8 cellular contexts compared by ENCODE assay signal in the genomic region with DNA sequence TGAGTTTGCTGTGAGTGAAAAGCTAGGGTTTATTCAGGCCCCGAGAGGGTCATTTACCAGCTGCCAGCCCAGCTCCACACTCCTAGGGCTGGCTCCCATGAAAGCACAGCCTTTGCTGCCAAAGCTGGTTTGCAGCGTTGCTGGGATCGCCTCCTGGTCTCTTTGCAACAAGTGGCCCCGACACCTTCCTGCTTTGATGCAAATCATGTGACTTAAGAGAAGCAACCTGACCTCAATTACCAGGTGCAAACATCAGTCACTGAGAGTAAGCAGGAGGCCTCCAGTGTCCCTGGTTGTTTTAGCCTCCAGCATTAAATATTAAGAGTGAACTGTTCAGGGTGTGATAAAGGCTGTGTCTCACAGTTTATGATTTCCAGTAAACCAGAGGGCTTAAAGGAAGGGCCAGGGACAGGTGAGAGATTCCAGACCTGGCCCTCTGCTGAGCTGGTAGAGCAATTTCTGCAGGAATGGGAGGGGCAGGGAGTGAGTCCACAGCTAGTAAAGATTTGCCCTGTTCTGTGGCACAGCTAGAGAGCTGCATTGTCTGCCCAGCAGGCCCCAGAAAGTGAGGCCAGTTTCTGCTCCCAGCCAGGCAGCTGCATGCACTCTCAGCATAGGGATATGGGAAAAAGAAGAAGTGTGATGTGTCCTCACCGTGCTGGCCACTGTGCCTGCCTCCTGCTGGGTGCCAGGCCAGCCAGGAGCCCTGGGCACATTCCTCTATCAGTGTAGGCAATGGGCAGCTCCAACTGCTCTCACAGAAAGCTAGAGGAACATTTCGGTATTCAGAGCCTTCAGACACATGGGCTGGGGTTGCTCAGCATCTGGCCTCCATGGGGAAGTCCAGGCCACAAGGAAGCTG. TPM values are rescaled to one million over a fixed set of nuclear protein-coding genes. Genes with fewer than 3 reads are reported as not detected.
DNase-seq lines count a peak whose midpoint lies in the region; ATAC-seq and TF ChIP-seq lines count a peak whose summit lies in the region.

No MANE protein-coding gene starts in this region.

- POLR2A ChIA-PET in CD8-positive, alpha-beta T cell (lab: Charles Lee), result interaction anchor here (0.8 to 11.1 kb wide), 13 partner anchors 10 to 73 kb away, joined by 3 to 136 read pairs (median 14); partner anchors contain the start of gene IRF1

- H3K27me3 Mint-ChIP-seq in CD8-positive, alpha-beta T cell (ENCODE audit: low read depth), result no peaks in the 10 kb centered on the region
- H3K27me3 Mint-ChIP-seq in IgD-negative memory B cell, result no peaks in the 10 kb centered on the region

- intact Hi-C loops in CD8-positive, alpha-beta T cell (cut with DNase I, micrococcal nuclease), result loop anchor here (1.0 to 5.0 kb wide), 4 partner anchors 17 to 325 kb away; no protein-coding TSS in a partner anchor
- intact Hi-C loops in right lobe of liver (cut with DNase I) (loop anchor here (10.0 kb wide), 1 partner anchor 57 kb away; no protein-coding TSS in a partner anchor), testis (cut with DNase I; ENCODE audit: low total_unique reads) (no loop called here)

- peak overlapping the region; percentile 71 for H3K4me3 Mint-ChIP-seq in CD8-positive, alpha-beta T cell
- peak overlapping the region; percentile 32 to 85 (median 76) for H3K4me3 Mint-ChIP-seq in IgD-negative memory B cell

- H3K27ac Mint-ChIP-seq in CD8-positive, alpha-beta T cell, result peak overlapping the region; percentile 97
- peak overlapping the region; percentile 90 to 96 (median 95) for H3K27ac Mint-ChIP-seq in IgD-negative memory B cell

- peak overlapping the region; percentile 17 for H3K4me3 ChIP-seq in CD8-positive, alpha-beta T cell (ENCODE audit: low read depth, low read length)
- no peak overlapping the region for H3K4me3 ChIP-seq in right lobe of liver
- H3K4me3 ChIP-seq in testis, result no peak overlapping the region

- peak; percentile 47 to 78 (median 63) for DNase-seq in CD8-positive, alpha-beta T cell
- DNase-seq in SKM-1 treated with dmso at 0.1 percent for 144 hours (lab: John Stamatoyannopoulos, UW; ENCODE audit: unreplicated experiment) (peak; percentile 51), right lobe of liver (peak; percentile 59 to 71 (median 65)), substantia nigra (lab: John Stamatoyannopoulos, UW) (peak in 11 of 49 donors; percentile 7 to 47 (median 27)), testis (no peak), DMS114 treated with DMSO at 0.1 percent for 48 hours (lab: John Stamatoyannopoulos, UW; ENCODE audit: unreplicated experiment) (no peak)

- TF ChIP-seq POLR2A in right lobe of liver (IDR thresholded peaks at IDR 0.05) (peak; percentile 56), testis (IDR thresholded peaks at IDR 0.05) (no peak)

- TF ChIP-seq CTCF in CD8-positive, alpha-beta T cell (IDR thresholded peaks at IDR 0.05), result no peak
- TF ChIP-seq CTCF in right lobe of liver (IDR thresholded peaks at IDR 0.05) (no peak), testis (IDR thresholded peaks at IDR 0.05) (no peak)

- peak overlapping the region; percentile 77 for H3K27ac ChIP-seq in CD8-positive, alpha-beta T cell (ENCODE audit: low read depth, low read length)
- H3K27ac ChIP-seq in adipose tissue (ENCODE audit: low read depth, low read length) (peak overlapping the region; percentile 25), right lobe of liver (peak overlapping the region; percentile 67 to 79 (median 78)), substantia nigra (ENCODE audit: low read depth, low read length, poor library complexity, severe bottlenecking) (peak overlapping the region; percentile 23), testis (no peak overlapping the region)

- H3K36me3 Mint-ChIP-seq in CD8-positive, alpha-beta T cell, result peaks cover 48% of the 10 kb centered on the region
- peaks cover 2% of the 10 kb centered on the region for H3K36me3 Mint-ChIP-seq in IgD-negative memory B cell

- H3K4me1 Mint-ChIP-seq in CD8-positive, alpha-beta T cell (ENCODE audit: low read depth), result peaks cover 100% of the 10 kb centered on the region
- peaks cover 76 to 97% (median 90%) of the 10 kb centered on the region in 3 donors for H3K4me1 Mint-ChIP-seq in IgD-negative memory B cell

- H3K4me1 ChIP-seq in CD8-positive, alpha-beta T cell (ENCODE audit: insufficient read depth, low read length), result peaks cover 100% of the 10 kb centered on the region
- H3K4me1 ChIP-seq in right lobe of liver, result peaks cover 0 to 61% (median 30%) of the 10 kb centered on the region in 4 donors
- H3K4me1 ChIP-seq in testis, result peaks cover 38% of the 10 kb centered on the region

- H3K27me3 ChIP-seq in CD8-positive, alpha-beta T cell (ENCODE audit: insufficient read depth, low read length), result no peaks in the 10 kb centered on the region
- H3K27me3 ChIP-seq in right lobe of liver (no peaks in the 10 kb centered on the region), testis (no peaks in the 10 kb centered on the region)

- H3K36me3 ChIP-seq in CD8-positive, alpha-beta T cell (ENCODE audit: insufficient read depth, low read length), result peaks cover 4% of the 10 kb centered on the region
- H3K36me3 ChIP-seq in right lobe of liver, result peaks cover 0 to 5% (median 0%) of the 10 kb centered on the region in 4 donors
- H3K36me3 ChIP-seq in testis (ENCODE audit: low read depth, missing control alignments), result no peaks in the 10 kb centered on the region

- no peaks in the 10 kb centered on the region for H3K9me3 ChIP-seq in CD8-positive, alpha-beta T cell (ENCODE audit: low read length)
- no peaks in the 10 kb centered on the region for H3K9me3 ChIP-seq in right lobe of liver
- no peaks in the 10 kb centered on the region for H3K9me3 ChIP-seq in testis

- peak; percentile 64 for ATAC-seq in CD8-positive, alpha-beta T cell
- peak; percentile 49 to 54 (median 51) for ATAC-seq in right lobe of liver

- CTCF ChIA-PET in CD8-positive, alpha-beta T cell (lab: Charles Lee), result interaction anchor here (0.7 to 8.2 kb wide), 17 partner anchors 8 to 73 kb away, joined by 3 to 73 read pairs (median 8); partner anchors contain the start of gene IRF1

- H3K9me3 Mint-ChIP-seq in CD8-positive, alpha-beta T cell, result no peaks in the 10 kb centered on the region
- no peaks in the 10 kb centered on the region for H3K9me3 Mint-ChIP-seq in IgD-negative memory B cell

- 28 to 45% (median 43%) methylated on average over 6 of the region's 6 CpGs for WGBS in adipose tissue, 3 donors
- 0% methylated on average over 4 of the region's 6 CpGs for WGBS in right lobe of liver (ENCODE audit: insufficient coverage, low coverage, low lambda C conversion rate, missing lambda C conversion rate)
- WGBS in testis, 2 donors, result 68 to 70% methylated on average over 4 to 6 of the region's 6 CpGs

RNA-seq across cellular contexts. Expression of gene SLC22A5, which starts 58.0 kb away (rescaled TPM):
- total RNA-seq in CD8-positive, alpha-beta T cell, result 1 to 10 TPM; 4.5 to 5.3 TPM
- polyA plus RNA-seq in IgD-negative memory B cell, result 1.9 TPM
- 1 to 10 TPM; 3.0 to 6.6 (median 5.1) TPM for polyA plus RNA-seq in adipose tissue
- total RNA-seq in right lobe of liver, result 10 to 100 TPM in 1 of 6 experiments, 1 to 10 TPM in 5; 4.7 to 11.1 (median 6.5) TPM
- 10 to 100 TPM in 1 of 2 donors, 1 to 10 TPM in 1; 9.5 to 11.8 TPM for total RNA-seq in testis
- polyA plus RNA-seq in testis (ENCODE audit: insufficient read depth, low read depth, low replicate concordance), result 11.9 TPM

Comparison
In these comparisons a context has a peak if more than half of its experiments do, and no peak if none do; other contexts are left out.
1. DNase-seq: peak in CD8-positive, alpha-beta T cell (7 of 7), SKM-1 treated with dmso at 0.1 percent for 144 hours (single experiment) and right lobe of liver (3 of 3); none in testis (single experiment) and DMS114 treated with DMSO at 0.1 percent for 48 hours (single experiment).
2. H3K27ac ChIP-seq: peak in CD8-positive, alpha-beta T cell (single experiment), adipose tissue (single experiment), right lobe of liver (3 of 3) and substantia nigra (single experiment); none in testis (0 of 2).